In the genomic region with DNA sequence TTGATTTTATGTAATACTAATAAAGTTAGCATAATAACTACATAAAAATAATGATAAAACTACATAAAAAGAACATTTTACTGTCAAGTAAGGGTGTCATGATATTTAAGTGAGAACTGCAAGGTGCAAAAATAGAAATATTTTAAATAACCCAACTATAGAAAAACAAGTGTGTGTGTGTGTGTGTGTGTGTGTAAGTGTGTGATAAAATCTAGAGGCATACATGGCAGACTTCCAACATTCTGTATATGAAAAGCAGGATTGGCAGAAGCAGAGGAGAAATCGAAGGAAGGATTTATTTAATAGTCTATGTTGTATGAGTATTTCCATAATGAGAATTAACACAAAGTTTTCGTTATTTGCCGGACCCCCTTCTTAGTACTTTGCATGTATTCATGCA, we compare ENCODE assay signal across 8 cellular contexts.
"Had no signal": no experiment of that assay in that cellular context is flagged by ENCODE, and none has a peak within 500 bp of the region (broad histone marks: within the 10 kb centered on the region; RNA-seq: fewer than 3 reads in every experiment).

No MANE protein-coding gene starts in this region.

- ATAC-seq: HCT116, HepG2 had no signal

- H3K4me3 ChIP-seq: GM23248, HAP-1 had no signal

- DNase-seq: GM23248, GOT3, H7, HFFc6, KBM-7 had no signal
